8 cellular contexts compared by ENCODE assay signal in genomic region chr6:797479-798077, GRCh38.
DNase-seq lines count a peak whose midpoint lies in the region; ATAC-seq, FAIRE-seq and TF ChIP-seq lines count a peak whose summit lies in the region.

No MANE protein-coding gene starts in this region.

- H4K5ac ChIP-seq in H1 (ENCODE audit: insufficient read length, low read depth, low read length) = no peak overlapping the region

- no peak overlapping the region for H3K4ac ChIP-seq in H1 (replicated peaks; ENCODE audit: insufficient read length, low read depth, low read length)

- DNase-seq in NCI-H146 (lab: John Stamatoyannopoulos, UW) (peak; percentile 32), NCI-H146 treated with DMSO at 0.1 percent for 48 hours (lab: John Stamatoyannopoulos, UW; ENCODE audit: unreplicated experiment) (no peak), T follicular helper cell (ENCODE audit: low read depth) (peak; percentile 6), H1 (ENCODE audit: low read depth in 1 of 2, low spot score in 2 of 2) (peak in 1 of 2 experiments; percentile 53), mucosa of descending colon (peak in 1 of 3 donors; percentile 82), germinal center (ENCODE audit: low spot score) (no peak)

- no peak overlapping the region for H2BK15ac ChIP-seq in H1 (ENCODE audit: low read length)

- no peak overlapping the region for H3K27ac ChIP-seq in H1 (ENCODE audit: low read depth, low read length)

- H2AK5ac ChIP-seq in H1 (ENCODE audit: low read depth, low read length) = no peak overlapping the region

- TF ChIP-seq POLR2A in H1 (IDR thresholded peaks at IDR 0.05; ENCODE audit: control extremely low read depth in 1 of 2, low read depth in 2 of 2, low read length in 2 of 2) = no peak

- H3K4me2 ChIP-seq in Loucy (ENCODE audit: low read depth, low read length, poor library complexity, severe bottlenecking) = no peak overlapping the region
- no peak overlapping the region for H3K4me2 ChIP-seq in H1 (ENCODE audit: insufficient read depth in 1 of 2, low read depth in 2 of 2, low read length in 2 of 2)

- peaks cover 15% of the 10 kb centered on the region for H3K4me1 ChIP-seq in Loucy (ENCODE audit: insufficient read depth, low read length, poor library complexity, severe bottlenecking)
- peaks cover 0 to 10% (median 7%) of the 10 kb centered on the region in 4 experiments; a peak in 4 of 7 replicates for H3K4me1 ChIP-seq in H1 (replicated peaks in 1 of 4; ENCODE audit: control insufficient read depth in 3 of 4, insufficient read depth in 4 of 4, low read length in 3 of 4)
- no peaks in the 10 kb centered on the region for H3K4me1 ChIP-seq in mucosa of descending colon (ENCODE audit: low read depth)

- H3K9me2 ChIP-seq in Loucy (replicated peaks; ENCODE audit: low read depth, low read length) = no peaks in the 10 kb centered on the region

- no peaks in the 10 kb centered on the region for H3K27me3 ChIP-seq in Loucy (ENCODE audit: insufficient read depth, low read length, poor library complexity, severe bottlenecking)
- no peaks in the 10 kb centered on the region for H3K27me3 ChIP-seq in H1 (replicated peaks in 1 of 4; ENCODE audit: control insufficient read depth in 3 of 4, extremely low read depth in 1 of 4, insufficient read depth in 3 of 4, low read length in 3 of 4)

- H3K9ac ChIP-seq in Loucy (ENCODE audit: low read depth, low read length, poor library complexity, severe bottlenecking) (no peak overlapping the region), H1 (replicated peaks in 1 of 4; ENCODE audit: extremely low read depth in 1 of 4, low read depth in 3 of 4, low read length in 3 of 4) (no peak overlapping the region)

- peak; percentile 81 for FAIRE-seq in H1 (lab: Jason Lieb, UNC)

- no peak overlapping the region for H2BK12ac ChIP-seq in H1 (ENCODE audit: low read depth, low read length)

- H4K20me1 ChIP-seq in Loucy (ENCODE audit: insufficient read depth, low read length, poor library complexity, severe bottlenecking) = no peaks in the 10 kb centered on the region
- no peaks in the 10 kb centered on the region for H4K20me1 ChIP-seq in H1 (replicated peaks in 1 of 2; ENCODE audit: control insufficient read depth in 1 of 2, insufficient read depth in 2 of 2, low read length in 2 of 2)

- peak; percentile 63 for ATAC-seq in mucosa of descending colon
- no peak for ATAC-seq in HG03175 (IDR thresholded peaks at IDR 0.05; ENCODE audit: unreplicated experiment)

- no peak overlapping the region for H3K18ac ChIP-seq in H1 (ENCODE audit: extremely low read depth, low read length)

- no peak overlapping the region for H3K23ac ChIP-seq in H1 (ENCODE audit: insufficient read length)

- TF ChIP-seq CTCF in Loucy (conservative IDR thresholded peaks at IDR 0.05; ENCODE audit: low read length) = peak; percentile 88
- peak in 2 of 3 experiments; percentile 43 to 54; a peak in 2 of 4 replicates for TF ChIP-seq CTCF in H1 (IDR thresholded peaks at IDR 0.05; ENCODE audit: control extremely low read depth in 1 of 3, insufficient read depth in 1 of 3, low read depth in 1 of 3, low read length in 3 of 3)
- peak; percentile 45 for TF ChIP-seq CTCF in mucosa of descending colon (IDR thresholded peaks at IDR 0.05)

- H4K8ac ChIP-seq in H1 (ENCODE audit: extremely low read depth, insufficient read depth, low read length) = no peak overlapping the region

- H2BK20ac ChIP-seq in H1 (ENCODE audit: low read length) = no peak overlapping the region

- H3K14ac ChIP-seq in H1 (ENCODE audit: insufficient read length) = no peak overlapping the region

- H2BK120ac ChIP-seq in H1 (replicated peaks; ENCODE audit: low read depth, low read length) = no peak overlapping the region

- WGBS in H1 (ENCODE audit: extremely low coverage in 1 of 2, insufficient coverage in 1 of 2, insufficient read length in 1 of 2, insufficient replicate concordance in 2 of 2, low coverage in 1 of 2, low lambda C conversion rate in 2 of 2, missing lambda C conversion rate in 1 of 2), 2 experiments = 72% methylated on average over 5 of the region's 5 CpGs; no CpG with 5 or more reads in 1 of the 2 experiments

- no peak overlapping the region for H4K91ac ChIP-seq in H1 (replicated peaks; ENCODE audit: insufficient read length, low read length)

- intact Hi-C loops in mucosa of descending colon (cut with DNase I, micrococcal nuclease) = loop anchor here in 1 of 2 donors (10.0 kb wide), 1 partner anchor 587 kb away; the partner anchor contains the start of gene FOXF2

- TF ChIP-seq RAD21 in H1 (IDR thresholded peaks at IDR 0.05 in 1 of 2, conservative IDR thresholded peaks at IDR 0.05 in 1 of 2; ENCODE audit: low read depth in 2 of 2, low read length in 2 of 2) = peak; percentile 78 to 83

- POLR2A ChIA-PET in H1 (lab: Charles Lee; ENCODE audit: partially characterized antibody) = no interaction called here

- H3K9me3 ChIP-seq in Loucy (ENCODE audit: insufficient read depth, low read depth, low read length) (no peaks in the 10 kb centered on the region), H1 (ENCODE audit: insufficient read depth in 2 of 2, low read depth in 1 of 2, low read length in 1 of 2) (no peaks in the 10 kb centered on the region), mucosa of descending colon (no peaks in the 10 kb centered on the region)

- H3K36me3 ChIP-seq in Loucy (ENCODE audit: insufficient read depth, low read length) = no peaks in the 10 kb centered on the region
- no peaks in the 10 kb centered on the region for H3K36me3 ChIP-seq in H1 (ENCODE audit: control insufficient read depth in 2 of 4, insufficient read depth in 4 of 4, low read length in 3 of 4)
- no peaks in the 10 kb centered on the region for H3K36me3 ChIP-seq in mucosa of descending colon (ENCODE audit: low read depth)

- no peaks in the 10 kb centered on the region for H3K79me1 ChIP-seq in H1 (ENCODE audit: low read depth, low read length)

- H2AFZ ChIP-seq in Loucy (ENCODE audit: low read length) (no peak overlapping the region), H1 (ENCODE audit: low read length) (no peak overlapping the region)

- no peak for TF ChIP-seq EP300 in H1 (IDR thresholded peaks at IDR 0.05; ENCODE audit: borderline replicate concordance in 1 of 2, low read depth in 2 of 2, low read length in 2 of 2)

- no peaks in the 10 kb centered on the region for H3K23me2 ChIP-seq in H1 (ENCODE audit: low read depth, low read length)

- no peak overlapping the region for H2BK5ac ChIP-seq in H1 (ENCODE audit: low read depth, low read length)

- no peaks in the 10 kb centered on the region for H3F3A ChIP-seq in Loucy (ENCODE audit: low read depth)

- no peak overlapping the region for H3K56ac ChIP-seq in H1 (replicated peaks; ENCODE audit: insufficient read length, low read depth, low read length)

- H3K4me3 ChIP-seq in Loucy (ENCODE audit: low read length, poor library complexity, severe bottlenecking) = no peak overlapping the region
- H3K4me3 ChIP-seq in H1 (ENCODE audit: extremely low read depth in 1 of 4, insufficient read depth in 2 of 4, low read depth in 3 of 4, low read length in 4 of 4) = no peak overlapping the region
- no peak overlapping the region for H3K4me3 ChIP-seq in mucosa of descending colon

- CTCF ChIA-PET in H1 (lab: Charles Lee; ENCODE audit: partially characterized antibody) = interaction anchor here (0.7 to 3.3 kb wide), 17 partner anchors 10 to 609 kb away, joined by 3 to 13 read pairs (median 4); no protein-coding TSS in a partner anchor

- H3K79me2 ChIP-seq in Loucy (ENCODE audit: insufficient read depth, low read length) (no peaks in the 10 kb centered on the region), H1 (ENCODE audit: control insufficient read depth in 1 of 2, insufficient read depth in 2 of 2, low read length in 2 of 2) (no peaks in the 10 kb centered on the region)

TF ChIP-seq in H1, 55 proteins besides CTCF, POLR2A, EP300 and RAD21 (continues in another document):
- TF ChIP-seq ATF3 (IDR thresholded peaks at IDR 0.05; ENCODE audit: insufficient read depth, low read depth, low read length) = no peak
- TF ChIP-seq SP1 (IDR thresholded peaks at IDR 0.05; ENCODE audit: low read depth, low read length) = no peak
- TF ChIP-seq CBX8 (IDR thresholded peaks at IDR 0.05; ENCODE audit: borderline replicate concordance, low read depth, low read length) = no peak

Comparison
In these comparisons a context has a peak if more than half of its experiments do, and no peak if none do; other contexts are left out.
1. DNase-seq: peak in NCI-H146 (single experiment) and T follicular helper cell (single experiment); none in NCI-H146 treated with DMSO at 0.1 percent for 48 hours (single experiment) and germinal center (single experiment).
2. Peak in every context shown above with its lines, with median percentiles within 50 percentile points of each other: CTCF ChIP-seq.